Comparison of ENCODE assay signal across 8 cellular contexts in genomic region chr19:13843104-13843921, GRCh38. TPM values are rescaled to one million over a fixed set of nuclear protein-coding genes. Genes with fewer than 3 reads are reported as not detected.
A peak's percentile ranks its signal among the peaks of the same experiment; 100 is the strongest.
DNase-seq lines count a peak whose midpoint lies in the region; ATAC-seq, FAIRE-seq and TF ChIP-seq lines count a peak whose summit lies in the region.

No MANE protein-coding gene starts in this region.

- TF ChIP-seq CTCF in LNCaP clone FGC (IDR thresholded peaks at IDR 0.05; ENCODE audit: control insufficient read depth, extremely low read depth, insufficient read depth), result no peak
- TF ChIP-seq CTCF in GM12878 (IDR thresholded peaks at IDR 0.05 in 2 of 3, conservative IDR thresholded peaks at IDR 0.05 in 1 of 3; ENCODE audit: control insufficient read depth in 2 of 3, extremely low read depth in 1 of 3, insufficient read depth in 1 of 3, low read depth in 3 of 3, low read length in 3 of 3), result no peak

- H3K36me3 Mint-ChIP-seq in immature natural killer cell, result no peaks in the 10 kb centered on the region
- H3K36me3 Mint-ChIP-seq in stimulated activated naive CD8-positive, alpha-beta T cell treated with anti-CD3 and anti-CD28 coated beads, Interleukin-15, Interleukin-2, amounts not matched to agents 100 ng/mL and 50 ng/mL, for 24 hours (ENCODE audit: low read depth), result peaks cover 29% of the 10 kb centered on the region

- CTCF ChIA-PET in GM12878 (lab: Yijun Ruan, JAX), result no interaction called here

- POLR2A ChIA-PET in GM12878 (lab: Charles Lee), result interaction anchor here (1.2 kb wide), 1 partner anchor 18 kb away, joined by 8 read pairs; no protein-coding TSS in a partner anchor

- RAD21 ChIA-PET in GM12878 (lab: Charles Lee; ENCODE audit: unreplicated experiment), result interaction anchor here (1.6 kb wide), 1 partner anchor 19 kb away, joined by 7 read pairs; no protein-coding TSS in a partner anchor

- peak overlapping the region; percentile 88 to 99 (median 99) for H3K27ac Mint-ChIP-seq in immature natural killer cell
- H3K27ac Mint-ChIP-seq in stimulated activated naive CD8-positive, alpha-beta T cell treated with anti-CD3 and anti-CD28 coated beads, Interleukin-15, Interleukin-2, amounts not matched to agents 100 ng/mL and 50 ng/mL, for 24 hours, result peak overlapping the region; percentile 92

- BruUV-seq in GM12878 (replicated peaks; lab: Mats Ljungman, UMichigan), result no TSS peak

- peak; percentile 76 for DNase-seq in COR-L47 (lab: John Stamatoyannopoulos, UW)
- no peak for DNase-seq in LNCaP clone FGC (ENCODE audit: low read depth)
- DNase-seq in GM12878 (ENCODE audit: low read depth, low spot score), result no peak
- no peak for DNase-seq in immature natural killer cell
- no peak for DNase-seq in activated effector memory CD4-positive, alpha-beta T cell treated with anti-CD3 and anti-CD28 coated beads, Interleukin-2, amount 50 U/mL, for 16 hours
- DNase-seq in RKO (ENCODE audit: low spot score), result no peak

- WGBS in GM12878 (ENCODE audit: insufficient coverage, insufficient replicate concordance, low lambda C conversion rate, missing lambda C conversion rate), result 49% methylated on average over 23 of the region's 24 CpGs

- no peaks in the 10 kb centered on the region for H4K20me1 ChIP-seq in GM12878 (ENCODE audit: control insufficient read depth, insufficient read depth)

- H3K4me1 ChIP-seq in GM12878 (ENCODE audit: control insufficient read depth, insufficient read depth, low read length), result peaks cover 56% of the 10 kb centered on the region

- H3K27me3 Mint-ChIP-seq in immature natural killer cell (ENCODE audit: low read depth in 3 of 3), result peaks cover 57 to 69% (median 66%) of the 10 kb centered on the region in 3 donors
- no peaks in the 10 kb centered on the region for H3K27me3 Mint-ChIP-seq in stimulated activated naive CD8-positive, alpha-beta T cell treated with anti-CD3 and anti-CD28 coated beads, Interleukin-15, Interleukin-2, amounts not matched to agents 100 ng/mL and 50 ng/mL, for 24 hours

- peak overlapping the region; percentile 82 to 89 (median 85) for H3K4me3 Mint-ChIP-seq in immature natural killer cell
- peak overlapping the region; percentile 85 for H3K4me3 Mint-ChIP-seq in stimulated activated naive CD8-positive, alpha-beta T cell treated with anti-CD3 and anti-CD28 coated beads, Interleukin-15, Interleukin-2, amounts not matched to agents 100 ng/mL and 50 ng/mL, for 24 hours

- H3K9ac ChIP-seq in GM12878 (ENCODE audit: control insufficient read depth, insufficient read depth, low read length), result peak overlapping the region; percentile 70

- H3K4me2 ChIP-seq in GM12878 (ENCODE audit: control insufficient read depth, insufficient read depth), result peak overlapping the region; percentile 82

- peaks cover 63 to 66% of the 10 kb centered on the region in 2 donors for H3K4me1 Mint-ChIP-seq in immature natural killer cell
- peaks cover 55% of the 10 kb centered on the region for H3K4me1 Mint-ChIP-seq in stimulated activated naive CD8-positive, alpha-beta T cell treated with anti-CD3 and anti-CD28 coated beads, Interleukin-15, Interleukin-2, amounts not matched to agents 100 ng/mL and 50 ng/mL, for 24 hours (ENCODE audit: low read depth)

- H3K9me3 ChIP-seq in GM12878 (replicated peaks; ENCODE audit: control insufficient read depth, insufficient read depth, low read length), result no peaks in the 10 kb centered on the region

- in situ Hi-C loops in GM12878 (cut with MboI), result loop anchor here (10.0 kb wide), 1 partner anchor 689 kb away; the partner anchor contains the start of genes IER2 and STX10

- H3K27ac ChIP-seq in GM12878 (ENCODE audit: control insufficient read depth, insufficient read depth), result peak overlapping the region; percentile 79

- H3K27me3 ChIP-seq in GM12878 (replicated peaks in 1 of 2; ENCODE audit: control insufficient read depth in 2 of 2, insufficient read depth in 2 of 2, low read length in 1 of 2), result no peaks in the 10 kb centered on the region

- no peaks in the 10 kb centered on the region for H3K36me3 ChIP-seq in GM12878 (ENCODE audit: control insufficient read depth in 2 of 2, insufficient read depth in 2 of 2, low read length in 1 of 2)

- FAIRE-seq in GM12878 (lab: Jason Lieb, UNC), result no peak

- H2AFZ ChIP-seq in GM12878 (ENCODE audit: control insufficient read depth, low read depth, low read length), result peak overlapping the region; percentile 73

- SMC1A ChIA-PET in GM12878 (lab: Charles Lee; ENCODE audit: uncharacterized antibody, unreplicated experiment), result no interaction called here

- H3K4me3 ChIP-seq in LNCaP clone FGC (ENCODE audit: low read depth, low read length), result peak overlapping the region; percentile 53
- peak overlapping the region; percentile 75 for H3K4me3 ChIP-seq in GM12878

- no peak for TF ChIP-seq POLR2A in GM12878 (IDR thresholded peaks at IDR 0.05; ENCODE audit: low read depth, low read length)

- ATAC-seq in GM12878, result no peak
- ATAC-seq in HG03025 (IDR thresholded peaks at IDR 0.05; ENCODE audit: low FRiP score, unreplicated experiment), result no peak

- peaks cover 0 to 7% (median 1%) of the 10 kb centered on the region in 6 donors for H3K9me3 Mint-ChIP-seq in immature natural killer cell
- no peaks in the 10 kb centered on the region for H3K9me3 Mint-ChIP-seq in stimulated activated naive CD8-positive, alpha-beta T cell treated with anti-CD3 and anti-CD28 coated beads, Interleukin-15, Interleukin-2, amounts not matched to agents 100 ng/mL and 50 ng/mL, for 24 hours

- no peak for TF ChIP-seq RAD21 in GM12878 (IDR thresholded peaks at IDR 0.05; ENCODE audit: insufficient read depth, low read depth, low read length)

- H3K79me2 ChIP-seq in GM12878 (ENCODE audit: control insufficient read depth, insufficient read depth, low read length), result peaks cover 44% of the 10 kb centered on the region

- no peak for TF ChIP-seq EP300 in GM12878 (IDR thresholded peaks at IDR 0.05; ENCODE audit: borderline replicate concordance in 1 of 2, control insufficient read depth in 1 of 2, low read depth in 2 of 2, low read length in 2 of 2)

- intact Hi-C loops in GM12878 (cut with micrococcal nuclease; ENCODE audit: unreplicated experiment), result loop anchor here (10.0 kb wide), 1 partner anchor 689 kb away; the partner anchor contains the start of genes IER2 and STX10

TF ChIP-seq in GM12878, 131 proteins besides CTCF, POLR2A, EP300 and RAD21 (continues in another document):
- 0 out of 2 replicates have a peak, but pooled peaks have one; percentile 24 for TF ChIP-seq MLLT1 (IDR thresholded peaks at IDR 0.05)
- no peak for TF ChIP-seq POLR2AphosphoS5 (IDR thresholded peaks at IDR 0.05; ENCODE audit: low read length)
- 0 out of 2 replicates have a peak, but pooled peaks have one; percentile 33 for TF ChIP-seq ZNF207 (IDR thresholded peaks at IDR 0.05; ENCODE audit: borderline replicate concordance)
- no peak for TF ChIP-seq ESRRA (IDR thresholded peaks at IDR 0.05; ENCODE audit: low read length)
- no peak for TF ChIP-seq TBL1XR1 (IDR thresholded peaks at IDR 0.05; ENCODE audit: low read depth, low read length)

RNA-seq across cellular contexts. Expression of gene NANOS3, which starts 33.6 kb away (rescaled TPM):
- 3.9 and 5.7 TPM in 2 replicates for total RNA-seq in GM12878 (2013; cell fraction: nucleolus; rRNA removed)
- total RNA-seq in GM12878 (2014; rRNA removed) (0.54 and 1.5 TPM in 2 replicates), GM12878 (2014; rRNA removed; fragmentation: Illumina TruSeq; extraction: Trizol) (1.5 and 1.6 TPM in 2 replicates), GM12878 (2021) (1.5 and 1.7 TPM in 2 replicates)
- not detected for polyA plus RNA-seq in GM12878 (2011; ENCODE audit: low read depth)
- polyA plus RNA-seq in GM12878 (2011; rRNA removed) (0.24 and 0.69 TPM in 2 replicates), GM12878 (2014; fragmentation: Illumina TruSeq; extraction: Trizol) (1.00 TPM in 1 of 2 replicates, not detected in the other), GM12878 (2014; fragmentation: Nextera tagmentation; extraction: Ambion mirVana) (under 1 TPM; 0.31 to 0.80 TPM), GM12878 (2014; rRNA removed) (0.81 and 2.3 TPM in 2 replicates), GM12878 (2016; fragmentation: Nextera tagmentation; extraction: Ambion mirVana) (under 1 TPM; 0.53 to 0.62 TPM), immature natural killer cell (not detected)
- 1.4 and 1.5 TPM in 2 replicates for polyA plus RNA-seq in GM12878 (2011; cell fraction: cytosol; rRNA removed)
- polyA plus RNA-seq in GM12878 (2011; cell fraction: nucleus; rRNA removed), result 2.5 and 2.7 TPM in 2 replicates
- 0.94 and 1.0 TPM in 2 replicates for polyA plus RNA-seq in GM12878 (2012)
- 0.82 TPM in 1 of 2 replicates, not detected in the other for polyA minus RNA-seq in GM12878 (2011; rRNA and poly(A)+ RNA removed)
- polyA minus RNA-seq in GM12878 (2011; cell fraction: cytosol; rRNA and poly(A)+ RNA removed), result not detected in 2 replicates
- polyA minus RNA-seq in GM12878 (2011; cell fraction: nucleus; rRNA and poly(A)+ RNA removed), result 1.6 TPM in 1 of 2 replicates, not detected in the other

RNA-seq across cellular contexts. Expression of gene ZSWIM4, which starts 48.1 kb away (rescaled TPM):
- 12.5 and 13.0 TPM in 2 replicates for total RNA-seq in GM12878 (2013; cell fraction: nucleolus; rRNA removed)
- total RNA-seq in GM12878 (2014; rRNA removed) (3.1 TPM in 2 replicates), GM12878 (2014; rRNA removed; fragmentation: Illumina TruSeq; extraction: Trizol) (1.1 and 1.2 TPM in 2 replicates), GM12878 (2021) (11.1 and 12.2 TPM in 2 replicates)
- polyA plus RNA-seq in GM12878 (2011; ENCODE audit: low read depth), result 1.1 TPM
- polyA plus RNA-seq in GM12878 (2011; rRNA removed) (0.66 and 1.3 TPM in 2 replicates), GM12878 (2014; fragmentation: Illumina TruSeq; extraction: Trizol) (1.6 and 2.2 TPM in 2 replicates), GM12878 (2014; fragmentation: Nextera tagmentation; extraction: Ambion mirVana) (not detected), GM12878 (2014; rRNA removed) (5.1 and 5.6 TPM in 2 replicates), GM12878 (2016; fragmentation: Nextera tagmentation; extraction: Ambion mirVana) (1 to 10 TPM in 1 of 2 experiments, under 1 TPM in 1; 0.73 to 1.2 TPM), immature natural killer cell (1 to 10 TPM in 1 of 3 donors, under 1 TPM in 1, not detected in 1; 0.62 to 1.2 TPM)
- 2.6 TPM in 2 replicates for polyA plus RNA-seq in GM12878 (2011; cell fraction: cytosol; rRNA removed)
- 3.2 and 4.0 TPM in 2 replicates for polyA plus RNA-seq in GM12878 (2011; cell fraction: nucleus; rRNA removed)
- 4.9 and 6.1 TPM in 2 replicates for polyA plus RNA-seq in GM12878 (2012)
- 1.8 and 5.0 TPM in 2 replicates for polyA minus RNA-seq in GM12878 (2011; rRNA and poly(A)+ RNA removed)
- 3.1 and 3.2 TPM in 2 replicates for polyA minus RNA-seq in GM12878 (2011; cell fraction: cytosol; rRNA and poly(A)+ RNA removed)
- polyA minus RNA-seq in GM12878 (2011; cell fraction: nucleus; rRNA and poly(A)+ RNA removed), result 1.9 and 2.9 TPM in 2 replicates
